Comparison of ENCODE assay signal across 8 cellular contexts in the genomic region with DNA sequence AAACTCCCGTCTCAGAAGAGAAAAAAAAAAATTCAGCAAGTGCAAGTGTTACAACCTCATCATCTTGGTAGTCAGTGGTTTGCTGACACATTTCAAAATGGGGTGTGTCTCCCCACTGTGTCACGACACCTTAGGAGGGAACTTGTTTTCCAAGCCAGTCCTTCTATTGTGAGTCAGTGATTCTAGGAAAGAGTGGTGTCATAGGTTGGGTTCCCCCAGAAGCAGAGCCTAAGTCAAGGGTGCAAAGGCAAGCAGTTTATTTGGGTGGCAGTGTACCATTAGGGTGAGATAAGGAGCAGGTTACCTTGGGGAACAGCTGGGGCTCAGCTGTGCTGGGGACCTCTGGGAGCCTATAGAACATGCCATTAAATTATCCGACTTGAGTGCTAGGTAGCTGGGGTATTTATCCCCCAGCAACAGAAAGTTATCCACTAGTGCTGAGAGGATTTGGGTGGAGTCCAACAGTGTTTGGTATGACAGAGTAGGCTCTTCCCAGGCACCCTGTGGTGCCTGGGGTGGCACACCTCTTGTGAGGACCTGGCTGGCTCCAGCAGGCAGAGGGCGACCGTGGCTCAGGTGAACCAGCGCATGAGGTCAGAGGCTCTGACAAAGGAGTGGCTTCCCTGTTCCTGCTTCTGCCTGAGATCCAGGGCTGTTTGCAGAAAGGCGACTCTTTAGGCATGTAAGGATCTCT. TPM values are rescaled to one million over a fixed set of nuclear protein-coding genes. Genes with fewer than 3 reads are reported as not detected.
A peak's percentile ranks its signal among the peaks of the same experiment; 100 is the strongest.
DNase-seq lines count a peak whose midpoint lies in the region; ATAC-seq and TF ChIP-seq lines count a peak whose summit lies in the region.

No MANE protein-coding gene starts in this region.

- no peaks in the 10 kb centered on the region for H3K36me3 ChIP-seq in liver (ENCODE audit: control insufficient read depth in 4 of 4, insufficient read depth in 3 of 4, low read depth in 1 of 4, low read length in 3 of 4)

- H3K27ac ChIP-seq in liver (ENCODE audit: low read depth in 1 of 2, low read length in 2 of 2): no peak overlapping the region
- peak overlapping the region in 1 of 59 donors; percentile 5 for H3K27ac ChIP-seq in dorsolateral prefrontal cortex

- no peak overlapping the region for H3K4me3 ChIP-seq in liver (ENCODE audit: low read depth in 1 of 3, low read length in 3 of 3)
- no peak overlapping the region for H3K4me3 ChIP-seq in dorsolateral prefrontal cortex

- intact Hi-C loops in posterior cingulate gyrus (cut with DNase I): no loop called here
- intact Hi-C loops in dorsolateral prefrontal cortex (cut with DNase I): no loop called here

- no peak for ATAC-seq in HG02870 (IDR thresholded peaks at IDR 0.05; ENCODE audit: unreplicated experiment)

- peak; percentile 23 for TF ChIP-seq CTCF in liver (IDR thresholded peaks at IDR 0.05; ENCODE audit: low read depth, low read length, missing input control)
- TF ChIP-seq CTCF in dorsolateral prefrontal cortex (IDR thresholded peaks at IDR 0.05 in 54 of 56, conservative IDR thresholded peaks at IDR 0.05 in 2 of 56; ENCODE audit: low read depth in 1 of 56, partially characterized antibody in 56 of 56): no peak

- H3K27me3 ChIP-seq in liver (ENCODE audit: control insufficient read depth in 4 of 4, insufficient read depth in 4 of 4, low read length in 3 of 4): no peaks in the 10 kb centered on the region
- no peaks in the 10 kb centered on the region for H3K27me3 ChIP-seq in dorsolateral prefrontal cortex

- no peak overlapping the region for H3K9ac ChIP-seq in liver (ENCODE audit: low read depth in 1 of 2, low read length in 2 of 2)

- DNase-seq in AG08395 (ENCODE audit: low spot score) (peak; percentile 79), HT1080 (ENCODE audit: low read depth) (peak; percentile 88), germinal center (ENCODE audit: low spot score) (no peak), posterior cingulate gyrus (no peak), dorsolateral prefrontal cortex (no peak)
- peak; percentile 34 to 62 for DNase-seq in activated CD4-positive, alpha-beta T cell treated with anti-CD3 and anti-CD28 coated beads, Interleukin-2, amount 50 U/mL, for 48 hours

- peak; percentile 53 to 65 for TF ChIP-seq RAD21 in liver (IDR thresholded peaks at IDR 0.05)

- WGBS in liver: 48% methylated on average over 7 of the region's 7 CpGs

- no peaks in the 10 kb centered on the region for H3K9me3 ChIP-seq in liver (ENCODE audit: control insufficient read depth in 4 of 4, low read length in 3 of 4)

- H3K4me1 ChIP-seq in liver (ENCODE audit: control insufficient read depth in 4 of 4, insufficient read depth in 4 of 4, low read length in 3 of 4): peaks cover 7 to 16% (median 15%) of the 10 kb centered on the region in 4 donors

TF ChIP-seq in liver, 16 proteins besides CTCF, POLR2A, EP300 and RAD21:
- no peak for TF ChIP-seq HNF4G (IDR thresholded peaks at IDR 0.05)
- TF ChIP-seq YY1 (IDR thresholded peaks at IDR 0.05): no peak
- no peak for TF ChIP-seq ZBTB33 (IDR thresholded peaks at IDR 0.05)
- TF ChIP-seq MAX (IDR thresholded peaks at IDR 0.05): no peak
- no peak for TF ChIP-seq FOXA2 (IDR thresholded peaks at IDR 0.05)
- TF ChIP-seq TAF1 (conservative IDR thresholded peaks at IDR 0.05): no peak
- no peak for TF ChIP-seq HNF4A (conservative IDR thresholded peaks at IDR 0.05)
- no peak for TF ChIP-seq SP1 (IDR thresholded peaks at IDR 0.05)
- TF ChIP-seq NR2F2 (IDR thresholded peaks at IDR 0.05): no peak
- no peak for TF ChIP-seq RXRA (IDR thresholded peaks at IDR 0.05)
- no peak for TF ChIP-seq EGR1 (IDR thresholded peaks at IDR 0.05; ENCODE audit: low read depth in 2 of 2)
- TF ChIP-seq, protein P1, sequence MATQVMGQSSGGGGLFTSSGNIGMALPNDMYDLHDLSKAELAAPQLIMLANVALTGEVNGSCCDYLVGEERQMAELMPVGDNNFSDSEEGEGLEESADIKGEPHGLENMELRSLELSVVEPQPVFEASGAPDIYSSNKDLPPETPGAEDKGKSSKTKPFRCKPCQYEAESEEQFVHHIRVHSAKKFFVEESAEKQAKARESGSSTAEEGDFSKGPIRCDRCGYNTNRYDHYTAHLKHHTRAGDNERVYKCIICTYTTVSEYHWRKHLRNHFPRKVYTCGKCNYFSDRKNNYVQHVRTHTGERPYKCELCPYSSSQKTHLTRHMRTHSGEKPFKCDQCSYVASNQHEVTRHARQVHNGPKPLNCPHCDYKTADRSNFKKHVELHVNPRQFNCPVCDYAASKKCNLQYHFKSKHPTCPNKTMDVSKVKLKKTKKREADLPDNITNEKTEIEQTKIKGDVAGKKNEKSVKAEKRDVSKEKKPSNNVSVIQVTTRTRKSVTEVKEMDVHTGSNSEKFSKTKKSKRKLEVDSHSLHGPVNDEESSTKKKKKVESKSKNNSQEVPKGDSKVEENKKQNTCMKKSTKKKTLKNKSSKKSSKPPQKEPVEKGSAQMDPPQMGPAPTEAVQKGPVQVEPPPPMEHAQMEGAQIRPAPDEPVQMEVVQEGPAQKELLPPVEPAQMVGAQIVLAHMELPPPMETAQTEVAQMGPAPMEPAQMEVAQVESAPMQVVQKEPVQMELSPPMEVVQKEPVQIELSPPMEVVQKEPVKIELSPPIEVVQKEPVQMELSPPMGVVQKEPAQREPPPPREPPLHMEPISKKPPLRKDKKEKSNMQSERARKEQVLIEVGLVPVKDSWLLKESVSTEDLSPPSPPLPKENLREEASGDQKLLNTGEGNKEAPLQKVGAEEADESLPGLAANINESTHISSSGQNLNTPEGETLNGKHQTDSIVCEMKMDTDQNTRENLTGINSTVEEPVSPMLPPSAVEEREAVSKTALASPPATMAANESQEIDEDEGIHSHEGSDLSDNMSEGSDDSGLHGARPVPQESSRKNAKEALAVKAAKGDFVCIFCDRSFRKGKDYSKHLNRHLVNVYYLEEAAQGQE (IDR thresholded peaks at IDR 0.05): no peak
- TF ChIP-seq FOXA1 (IDR thresholded peaks at IDR 0.05): no peak
- no peak for TF ChIP-seq ATF3 (IDR thresholded peaks at IDR 0.05)
- no peak for TF ChIP-seq GABPA (IDR thresholded peaks at IDR 0.05 in 1 of 2, conservative IDR thresholded peaks at IDR 0.05 in 1 of 2)
- no peak for TF ChIP-seq JUND (IDR thresholded peaks at IDR 0.05)

RNA-seq across cellular contexts. Expression of gene KIAA1671, which starts 41.7 kb away (rescaled TPM):
- total RNA-seq in HT1080 (2014; rRNA removed; shearing (Covaris generic)): 9.8 and 12.8 TPM in 2 replicates
- polyA plus RNA-seq in HT1080 (2015; cell fraction: cytosol; rRNA removed): 6.9 and 7.1 TPM in 2 replicates
- 50.6 and 62.4 TPM in 2 replicates for polyA plus RNA-seq in HT1080 (2015; cell fraction: nucleus; rRNA removed)
- 10 to 100 TPM; 10.7 to 35.9 TPM for total RNA-seq in liver
- polyA plus RNA-seq in liver: 10 to 100 TPM in 1 of 2 donors, 1 to 10 TPM in 1; 8.7 to 27.5 TPM
- 10 to 100 TPM; 27.6 to 81.6 (median 55.1) TPM for total RNA-seq in dorsolateral prefrontal cortex

RNA-seq across cellular contexts. Expression of gene LHFPL7, which starts 47.7 kb away (rescaled TPM):
- total RNA-seq in HT1080 (2014; rRNA removed; shearing (Covaris generic)): not detected in 2 replicates
- not detected in 2 replicates for polyA plus RNA-seq in HT1080 (2015; cell fraction: cytosol; rRNA removed)
- not detected in 2 replicates for polyA plus RNA-seq in HT1080 (2015; cell fraction: nucleus; rRNA removed)
- total RNA-seq in liver (not detected), dorsolateral prefrontal cortex (not detected)
- not detected for polyA plus RNA-seq in liver

Comparison
In these comparisons a context has a peak if more than half of its experiments do, and no peak if none do; other contexts are left out.
1. DNase-seq: peak in AG08395 (single experiment), HT1080 (single experiment) and activated CD4-positive, alpha-beta T cell treated with anti-CD3 and anti-CD28 coated beads, Interleukin-2, amount 50 U/mL, for 48 hours (2 of 2); none in germinal center (single experiment), posterior cingulate gyrus (0 of 10) and dorsolateral prefrontal cortex (0 of 10).